ENCODE assay signal across 19 cellular contexts in genomic region chr16:72736074-72736473, GRCh38.
A peak's percentile ranks its signal among the peaks of the same experiment; 100 is the strongest.
DNase-seq lines count a peak whose midpoint lies in the region; ATAC-seq and TF ChIP-seq lines count a peak whose summit lies in the region.
"Had no signal": no experiment of that assay in that cellular context is flagged by ENCODE, and none has a peak within 500 bp of the region (broad histone marks: within the 10 kb centered on the region; RNA-seq: fewer than 3 reads in every experiment).

No MANE protein-coding gene starts in this region.

- H2AFZ ChIP-seq in H9 (ENCODE audit: low read length) = no peak overlapping the region
- H2AFZ ChIP-seq: GM23338 had no signal

- H3K36me3 ChIP-seq in endodermal cell (ENCODE audit: control insufficient read depth, insufficient read depth, low read length) (no peaks in the 10 kb centered on the region), WERI-Rb-1 (no peaks in the 10 kb centered on the region), ascending aorta (no peaks in the 10 kb centered on the region)
- H3K36me3 ChIP-seq: HAP-1 had no signal

- no CpG with 5 or more reads among the region's 2 CpGs for WGBS in H9 (ENCODE audit: extremely low coverage, insufficient read length, low lambda C conversion rate)
- 75 to 87% methylated on average over 2 of the region's 2 CpGs for WGBS in endodermal cell (ENCODE audit: insufficient coverage in 1 of 2, insufficient read length in 1 of 2), 2 experiments
- 81% methylated on average over 2 of the region's 2 CpGs for WGBS in right cardiac atrium

- no peak overlapping the region for H3K56ac ChIP-seq in H9 (ENCODE audit: insufficient read length, low read depth, low read length)

- H4K91ac ChIP-seq in H9 (ENCODE audit: insufficient read length, low read depth, low read length) = no peak overlapping the region

- H2AK5ac ChIP-seq in H9 (ENCODE audit: insufficient read length, low read length) = no peak overlapping the region

- H4K5ac ChIP-seq in H9 (ENCODE audit: insufficient read length, low read depth, low read length) = no peak overlapping the region

- TF ChIP-seq CTCF in H9 (conservative IDR thresholded peaks at IDR 0.05) (no peak), WTC11 (IDR thresholded peaks at IDR 0.05) (no peak), endodermal cell (conservative IDR thresholded peaks at IDR 0.05) (no peak), nephron progenitor cell (IDR thresholded peaks at IDR 0.05) (no peak), WERI-Rb-1 (IDR thresholded peaks at IDR 0.05; ENCODE audit: low read depth, low read length) (no peak), ascending aorta (IDR thresholded peaks at IDR 0.05) (no peak)

- CTCF ChIA-PET in WTC11 (lab: Charles Lee) = no interaction called here

- H3K23ac ChIP-seq in H9 (ENCODE audit: insufficient read length, low read depth, low read length) = no peak overlapping the region

- no peaks in the 10 kb centered on the region; the same call in 1 of the 2 replicates for H3K27me3 Mint-ChIP-seq in H9 (ENCODE audit: low read depth)
- no peaks in the 10 kb centered on the region for H3K27me3 Mint-ChIP-seq in WTC11 (ENCODE audit: low read depth)
- no peaks in the 10 kb centered on the region for H3K27me3 Mint-ChIP-seq in endodermal cell (ENCODE audit: insufficient read depth)
- H3K27me3 Mint-ChIP-seq in nephron progenitor cell (ENCODE audit: low read depth, poor library complexity) = no peaks in the 10 kb centered on the region
- H3K27me3 Mint-ChIP-seq: B cell, IgD-negative memory B cell had no signal

- intact Hi-C loops in right cardiac atrium (cut with DNase I) = no loop called here
- intact Hi-C loops in ascending aorta (cut with DNase I) = no loop called here

- no peak overlapping the region for H3K18ac ChIP-seq in H9 (ENCODE audit: insufficient read length, low read depth, low read length)

- H3K4me2 ChIP-seq in H9 (ENCODE audit: insufficient read depth, insufficient read length, low read length) = no peak overlapping the region
- H3K4me2 ChIP-seq: BLaER1 treated with 17β-estradiol and CSF1 and Interleukin-3, amounts not matched to agents 10 nM and 100 nM; GM23338 had no signal

- H3K14ac ChIP-seq in H9 (ENCODE audit: insufficient read depth, low read length) = peak overlapping the region; percentile 40; the same call in 1 of the 2 replicates

- no peak for DNase-seq in H9
- no peak for DNase-seq in WTC11 (ENCODE audit: low spot score)
- DNase-seq in endodermal cell = peak; percentile 43
- peak; percentile 9 for DNase-seq in nephron progenitor cell
- no peak for DNase-seq in WERI-Rb-1
- no peak for DNase-seq in NCI-H2227 (lab: John Stamatoyannopoulos, UW; ENCODE audit: unreplicated experiment)
- DNase-seq in right cardiac atrium = no peak
- no peak for DNase-seq in ascending aorta (ENCODE audit: low spot score in 2 of 2)
- DNase-seq: 8988T, Calu3, DMS79 treated with DMSO at 0.1 percent for 48 hours, GF-D8 had no signal

- no peak overlapping the region for H3K4me3 Mint-ChIP-seq in H9
- H3K4me3 Mint-ChIP-seq in WTC11 = no peak overlapping the region
- no peak overlapping the region for H3K4me3 Mint-ChIP-seq in endodermal cell
- H3K4me3 Mint-ChIP-seq in nephron progenitor cell = no peak overlapping the region
- H3K4me3 Mint-ChIP-seq: B cell; CD8-positive, alpha-beta T cell; GM23338; IgD-negative memory B cell had no signal

- H3K23me2 ChIP-seq in H9 (ENCODE audit: insufficient read length, low read depth, low read length, poor library complexity, severe bottlenecking) = no peaks in the 10 kb centered on the region

- H2BK5ac ChIP-seq in H9 (ENCODE audit: insufficient read length, low read length) = no peak overlapping the region

- no peak overlapping the region for H4K8ac ChIP-seq in H9 (replicated peaks; ENCODE audit: insufficient read length, low read depth, low read length)

- H3K79me2 ChIP-seq in H9 (ENCODE audit: insufficient read depth, low read length) = no peaks in the 10 kb centered on the region

- no peak overlapping the region for H2BK20ac ChIP-seq in H9 (ENCODE audit: low read depth, low read length, poor library complexity, severe bottlenecking)

- H3K27ac ChIP-seq in H9 (ENCODE audit: insufficient read length, low read depth, low read length) (no peak overlapping the region), endodermal cell (ENCODE audit: low read depth, low read length) (no peak overlapping the region), WERI-Rb-1 (no peak overlapping the region), right cardiac atrium (ENCODE audit: low read length) (no peak overlapping the region), ascending aorta (no peak overlapping the region)
- H3K27ac ChIP-seq: BLaER1 treated with 17β-estradiol and CSF1 and Interleukin-3, amounts not matched to agents 10 nM and 100 nM; HL-60 had no signal

- no peak overlapping the region for H3K9ac ChIP-seq in H9 (ENCODE audit: extremely low read depth, insufficient read length, low read length)
- H3K9ac ChIP-seq in endodermal cell (ENCODE audit: extremely low read depth, low read length, poor library complexity, severe bottlenecking) = no peak overlapping the region
- H3K9ac ChIP-seq: BLaER1 treated with 17β-estradiol and CSF1 and Interleukin-3, amounts not matched to agents 10 nM and 100 nM had no signal

- H3K36me3 Mint-ChIP-seq in H9 (ENCODE audit: insufficient read depth in 1 of 3, low read depth in 3 of 3) = peaks cover 2 to 11% (median 9%) of the 10 kb centered on the region in 3 experiments; a peak in 5 of 7 replicates
- H3K36me3 Mint-ChIP-seq in WTC11 = peaks cover 14% of the 10 kb centered on the region
- H3K36me3 Mint-ChIP-seq in endodermal cell (ENCODE audit: low read depth) = peaks cover 2% of the 10 kb centered on the region
- H3K36me3 Mint-ChIP-seq in nephron progenitor cell (ENCODE audit: low read depth) = peaks cover 34% of the 10 kb centered on the region

- no peaks in the 10 kb centered on the region for H4K20me1 ChIP-seq in H9 (ENCODE audit: control insufficient read depth, insufficient read depth, insufficient read length)
- H4K20me1 ChIP-seq: BLaER1 treated with 17β-estradiol and CSF1 and Interleukin-3, amounts not matched to agents 10 nM and 100 nM had no signal

- peak overlapping the region; percentile 44 for H2BK120ac ChIP-seq in H9 (ENCODE audit: low read depth, low read length, poor library complexity, severe bottlenecking)

- H3K27ac Mint-ChIP-seq in H9 = peak overlapping the region in 1 of 3 experiments; percentile 46; a peak in 1 of 7 replicates
- no peak overlapping the region for H3K27ac Mint-ChIP-seq in WTC11
- H3K27ac Mint-ChIP-seq in endodermal cell = peak overlapping the region; percentile 32
- H3K27ac Mint-ChIP-seq in nephron progenitor cell = no peak overlapping the region
- H3K27ac Mint-ChIP-seq: B cell; CD8-positive, alpha-beta T cell; GM23338; IgD-negative memory B cell had no signal

- peaks cover 6 to 7% of the 10 kb centered on the region in 2 experiments; a peak in 3 of 4 replicates for H3K4me1 Mint-ChIP-seq in H9
- peaks cover 3% of the 10 kb centered on the region; the same call in 1 of the 2 replicates for H3K4me1 Mint-ChIP-seq in WTC11
- H3K4me1 Mint-ChIP-seq in endodermal cell = peaks cover 3% of the 10 kb centered on the region
- H3K4me1 Mint-ChIP-seq in nephron progenitor cell = no peaks in the 10 kb centered on the region
- H3K4me1 Mint-ChIP-seq: B cell, IgD-negative memory B cell had no signal

- H3K9me3 Mint-ChIP-seq in H9 (peaks cover 6 to 15% of the 10 kb centered on the region in 2 experiments), WTC11 (peaks cover 31% of the 10 kb centered on the region), endodermal cell (peaks cover 11% of the 10 kb centered on the region), nephron progenitor cell (peaks cover 47% of the 10 kb centered on the region)

- H3K4me1 ChIP-seq in H9 (ENCODE audit: insufficient read depth, low read length) = peaks cover 6% of the 10 kb centered on the region; the same call in 1 of the 2 replicates
- H3K4me1 ChIP-seq in endodermal cell (ENCODE audit: control insufficient read depth, insufficient read depth, low read length) = peaks cover 5% of the 10 kb centered on the region
- H3K4me1 ChIP-seq in right cardiac atrium (ENCODE audit: control insufficient read depth, insufficient read depth, low read length) = no peaks in the 10 kb centered on the region
- no peaks in the 10 kb centered on the region for H3K4me1 ChIP-seq in ascending aorta
- H3K4me1 ChIP-seq: BLaER1 treated with 17β-estradiol and CSF1 and Interleukin-3, amounts not matched to agents 10 nM and 100 nM had no signal

- no peak for ATAC-seq in WTC11
- ATAC-seq in right cardiac atrium = no peak
- ATAC-seq: CD8-positive, alpha-beta T cell; GM23338 had no signal

- POLR2A ChIA-PET in WTC11 (lab: Charles Lee) = no interaction called here

- no peak overlapping the region for H2BK12ac ChIP-seq in H9 (ENCODE audit: insufficient read length, low read depth, low read length)

- H3K4ac ChIP-seq in H9 (ENCODE audit: low read depth, low read length) = no peak overlapping the region

- no peaks in the 10 kb centered on the region for H3K79me1 ChIP-seq in H9 (ENCODE audit: insufficient read depth, low read depth, low read length, poor library complexity, severe bottlenecking)

- no peak overlapping the region for H3T11ph ChIP-seq in H9 (ENCODE audit: low read length)

- no peaks in the 10 kb centered on the region for H3K9me3 ChIP-seq in H9 (ENCODE audit: control insufficient read depth, low read depth, low read length)
- no peaks in the 10 kb centered on the region for H3K9me3 ChIP-seq in endodermal cell (ENCODE audit: control insufficient read depth, low read length)
- H3K9me3 ChIP-seq in WERI-Rb-1 (ENCODE audit: severe bottlenecking) = no peaks in the 10 kb centered on the region
- H3K9me3 ChIP-seq in right cardiac atrium (ENCODE audit: control insufficient read depth, low read length) = no peaks in the 10 kb centered on the region
- no peaks in the 10 kb centered on the region for H3K9me3 ChIP-seq in ascending aorta

- H3K27me3 ChIP-seq in H9 (ENCODE audit: insufficient read depth, low read length) (no peaks in the 10 kb centered on the region), endodermal cell (ENCODE audit: control insufficient read depth, insufficient read depth, low read length, poor library complexity, severe bottlenecking) (no peaks in the 10 kb centered on the region), WERI-Rb-1 (ENCODE audit: insufficient read depth, low read depth, severe bottlenecking) (no peaks in the 10 kb centered on the region), right cardiac atrium (ENCODE audit: control insufficient read depth, insufficient read depth) (no peaks in the 10 kb centered on the region), ascending aorta (no peaks in the 10 kb centered on the region)
- H3K27me3 ChIP-seq: BLaER1 treated with 17β-estradiol and CSF1 and Interleukin-3, amounts not matched to agents 10 nM and 100 nM had no signal

- H2BK15ac ChIP-seq in H9 (ENCODE audit: low read depth, low read length) = no peak overlapping the region

- H3K4me3 ChIP-seq in endodermal cell (ENCODE audit: low read length) (no peak overlapping the region), WERI-Rb-1 (ENCODE audit: low read depth, low read length) (no peak overlapping the region), right cardiac atrium (ENCODE audit: low read length) (no peak overlapping the region), ascending aorta (no peak overlapping the region)
- H3K4me3 ChIP-seq: BLaER1 treated with 17β-estradiol and CSF1 and Interleukin-3, amounts not matched to agents 10 nM and 100 nM; GM23338; HAP-1 had no signal

TF ChIP-seq in WTC11, 78 proteins besides CTCF, POLR2A, EP300 and RAD21 (continues in another document):
- 0 out of 2 replicates have a peak, but pooled peaks have one; percentile 5 for TF ChIP-seq ZNF423 (CRISPR knock-in tag; IDR thresholded peaks at IDR 0.05)

Comparison
In these comparisons a context has a peak if more than half of its experiments do, and no peak if none do; other contexts are left out.
1. DNase-seq: peak in endodermal cell (single experiment) and nephron progenitor cell (single experiment); none in H9 (single experiment), WTC11 (single experiment), WERI-Rb-1 (single experiment), NCI-H2227 (single experiment), right cardiac atrium (0 of 3) and ascending aorta (0 of 2).